9 cellular contexts compared by ENCODE assay signal in the genomic region with DNA sequence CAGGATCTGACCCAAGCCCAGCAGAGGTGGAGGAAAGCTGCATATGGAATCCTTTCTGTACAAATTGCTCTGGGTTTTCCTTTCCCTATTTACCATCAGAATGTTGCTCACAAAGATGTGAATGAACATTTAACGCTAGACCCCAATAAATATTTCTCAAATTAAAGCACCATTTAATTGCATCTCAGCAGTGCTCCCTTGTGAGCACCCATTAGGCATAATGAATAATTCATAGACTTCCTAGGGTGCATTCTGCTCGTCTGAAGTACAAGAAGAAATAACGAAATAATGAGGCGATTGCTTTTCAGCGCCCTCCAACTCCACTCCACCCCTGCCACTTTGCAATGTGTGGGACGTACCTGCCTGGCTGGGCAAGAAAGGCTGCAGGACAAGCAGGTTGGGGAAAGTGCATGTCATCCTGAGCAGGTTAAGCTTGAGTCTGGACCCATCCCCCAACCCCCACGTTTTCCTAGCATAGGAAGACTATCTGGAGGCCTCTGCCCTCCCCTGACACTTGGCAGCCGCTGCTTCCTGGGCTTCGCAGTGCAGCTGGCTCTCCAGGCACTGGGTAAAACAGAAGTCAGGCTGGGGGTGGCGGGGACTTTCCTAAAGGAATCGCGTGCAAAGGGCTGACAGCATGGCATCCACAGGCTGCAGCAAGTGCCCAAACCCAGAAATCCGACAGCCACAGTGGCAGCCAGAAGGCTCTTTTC.
A peak's percentile ranks its signal among the peaks of the same experiment; 100 is the strongest.
DNase-seq lines count a peak whose midpoint lies in the region; ATAC-seq and TF ChIP-seq lines count a peak whose summit lies in the region.
"Had no signal": no experiment of that assay in that cellular context is flagged by ENCODE, and none has a peak within 500 bp of the region (broad histone marks: within the 10 kb centered on the region; RNA-seq: fewer than 3 reads in every experiment).

No MANE protein-coding gene starts in this region.

- ATAC-seq in HG03097 (IDR thresholded peaks at IDR 0.05; ENCODE audit: low FRiP score, unreplicated experiment) (no peak), HG03039 (IDR thresholded peaks at IDR 0.05; ENCODE audit: unreplicated experiment) (no peak)

- H3K4me3 ChIP-seq in cardiac muscle cell: no peak overlapping the region

- DNase-seq in LHCN-M2 (ENCODE audit: low read depth) (peak; percentile 71), RPMI7951 (ENCODE audit: low read depth) (peak; percentile 93), cardiac muscle cell (ENCODE audit: low read depth in 1 of 2, low spot score in 1 of 2) (peak; percentile 46 to 61), retina (peak; percentile 63), EL (no peak)
- DNase-seq: activated effector memory CD4-positive, alpha-beta T cell treated with Interleukin-2 at 50 U/mL for 16 hours; DMS79 had no signal

- H3K27me3 ChIP-seq in cardiac muscle cell: no peaks in the 10 kb centered on the region

- no peaks in the 10 kb centered on the region for H3K36me3 ChIP-seq in cardiac muscle cell

- no peak for TF ChIP-seq CTCF in cardiac muscle cell (IDR thresholded peaks at IDR 0.05; ENCODE audit: low read depth, low read length)

- no peaks in the 10 kb centered on the region for H3K9me3 ChIP-seq in cardiac muscle cell (ENCODE audit: low read depth)

- no peak overlapping the region for H3K27ac ChIP-seq in cardiac muscle cell

- peaks cover 9% of the 10 kb centered on the region for H3K4me1 ChIP-seq in cardiac muscle cell (ENCODE audit: low read depth)
